In the genomic region with DNA sequence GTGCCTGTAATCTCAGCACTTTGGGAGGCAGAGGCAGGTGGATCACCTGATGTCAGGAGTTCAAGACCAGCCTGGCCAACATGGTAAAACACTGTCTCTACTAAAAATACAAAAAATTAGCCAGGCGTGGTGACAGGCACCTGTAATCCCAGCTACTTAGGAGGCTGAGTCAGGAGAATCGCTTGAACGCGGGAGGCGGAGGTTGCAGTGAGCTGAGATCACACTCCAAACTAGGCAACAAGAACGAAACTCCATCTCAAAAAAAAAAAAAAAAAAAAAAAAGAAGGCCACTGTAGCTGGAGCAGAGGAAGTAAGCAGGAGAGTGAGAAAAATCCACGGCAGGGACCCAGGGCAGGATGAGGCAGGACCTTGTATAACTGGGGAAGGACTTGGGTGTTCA, we compare ENCODE assay signal across 4 cellular contexts. TPM values are rescaled to one million over a fixed set of nuclear protein-coding genes. Genes with fewer than 3 reads are reported as not detected.
"Had no signal": no experiment of that assay in that cellular context is flagged by ENCODE, and none has a peak within 500 bp of the region (broad histone marks: within the 10 kb centered on the region; RNA-seq: fewer than 3 reads in every experiment).

No MANE protein-coding gene starts in this region.

RNA-seq across cellular contexts. Expression of a gene that starts 8.3 kb away (rescaled TPM):
- total RNA-seq: GM23248 had no signal

RNA-seq across cellular contexts. Expression of a gene that starts 12.2 kb away (rescaled TPM):
- total RNA-seq: GM23248, H4, IMR-90 had no signal
- polyA plus RNA-seq: GM23248 had no signal

RNA-seq across cellular contexts. Expression of a gene that starts 40.4 kb away (rescaled TPM):
- total RNA-seq: H4, HT-29, IMR-90 had no signal
- polyA plus RNA-seq: GM23248, IMR-90 had no signal
